14 cellular contexts compared by ENCODE assay signal in genomic region chr11:102534261-102534872, GRCh38. TPM values are rescaled to one million over a fixed set of nuclear protein-coding genes. Genes with fewer than 3 reads are reported as not detected.
DNase-seq lines count a peak whose midpoint lies in the region; TF ChIP-seq lines count a peak whose summit lies in the region.
"Had no signal": no experiment of that assay in that cellular context is flagged by ENCODE, and none has a peak within 500 bp of the region (broad histone marks: within the 10 kb centered on the region; RNA-seq: fewer than 3 reads in every experiment).

No MANE protein-coding gene starts in this region.

- in situ Hi-C loops in brain microvascular endothelial cell (cut with HindIII; ENCODE audit: low pct_ligation_motif_present, low sequenced_read_pairs) = no loop called here

- TF ChIP-seq CTCF in GM12872 (IDR thresholded peaks at IDR 0.05; ENCODE audit: insufficient read depth, low read depth, low read length) (peak; percentile 45; the same call in 2 of the 3 replicates), brain microvascular endothelial cell (IDR thresholded peaks at IDR 0.05; ENCODE audit: low read depth, low read length, missing control alignments) (peak; percentile 37), osteocyte (IDR thresholded peaks at IDR 0.05) (peak; percentile 16), prostate gland (IDR thresholded peaks at IDR 0.05) (no peak)

- H3K36me3 Mint-ChIP-seq in osteocyte (ENCODE audit: unreplicated experiment) = no peaks in the 10 kb centered on the region
- H3K36me3 Mint-ChIP-seq: activated CD4-positive, alpha-beta memory T cell treated with anti-CD3 and anti-CD28 coated beads for 36 hours; stimulated activated effector memory CD8-positive, alpha-beta T cell treated with anti-CD3 and anti-CD28 coated beads, Interleukin-12 subunit alpha, Interleukin-12 subunit beta, amount 100 ng/mL, for 72 hours had no signal

- no peaks in the 10 kb centered on the region for H3K9me3 ChIP-seq in prostate gland
- H3K9me3 ChIP-seq: gastroesophageal sphincter, left lung had no signal

- H3K27me3 Mint-ChIP-seq in osteocyte (ENCODE audit: unreplicated experiment) = peaks cover 27% of the 10 kb centered on the region
- H3K27me3 Mint-ChIP-seq: dendritic cell treated with granulocyte-macrophage colony-stimulating factor and Interleukin-4, amounts not matched to agents 40 ng/mL and 50 ng/mL, for 4 days had no signal

- H3K4me1 ChIP-seq in prostate gland (replicated peaks) = no peaks in the 10 kb centered on the region
- H3K4me1 ChIP-seq: gastroesophageal sphincter, left lung had no signal

- no peaks in the 10 kb centered on the region for H3K27me3 ChIP-seq in brain microvascular endothelial cell (replicated peaks)
- H3K27me3 ChIP-seq in prostate gland (replicated peaks; ENCODE audit: insufficient read depth) = peaks cover 2% of the 10 kb centered on the region
- H3K27me3 ChIP-seq: left lung had no signal

- H3K36me3 ChIP-seq in brain microvascular endothelial cell (replicated peaks) (no peaks in the 10 kb centered on the region), prostate gland (no peaks in the 10 kb centered on the region)
- H3K36me3 ChIP-seq: gastroesophageal sphincter, left lung had no signal

- WGBS in prostate gland = 77% methylated on average over 6 of the region's 6 CpGs

- TF ChIP-seq POLR2A in prostate gland (IDR thresholded peaks at IDR 0.05) = no peak

- H3K4me1 Mint-ChIP-seq in osteocyte (ENCODE audit: unreplicated experiment) = no peaks in the 10 kb centered on the region
- H3K4me1 Mint-ChIP-seq: stimulated activated effector memory CD8-positive, alpha-beta T cell treated with anti-CD3 and anti-CD28 coated beads, Interleukin-12 subunit alpha, Interleukin-12 subunit beta, amount 100 ng/mL, for 72 hours had no signal

- H3K4me3 Mint-ChIP-seq in osteocyte (ENCODE audit: unreplicated experiment) = no peak overlapping the region
- H3K4me3 Mint-ChIP-seq: activated CD4-positive, alpha-beta memory T cell treated with anti-CD3 and anti-CD28 coated beads for 36 hours; dendritic cell treated with granulocyte-macrophage colony-stimulating factor and Interleukin-4, amounts not matched to agents 40 ng/mL and 50 ng/mL, for 4 days; stimulated activated effector memory CD8-positive, alpha-beta T cell treated with anti-CD3 and anti-CD28 coated beads, Interleukin-12 subunit alpha, Interleukin-12 subunit beta, amount 100 ng/mL, for 72 hours had no signal

- H3K4me3 ChIP-seq in brain microvascular endothelial cell (ENCODE audit: low read depth, low read length) (no peak overlapping the region), prostate gland (no peak overlapping the region)
- H3K4me3 ChIP-seq: gastroesophageal sphincter, left lung had no signal

- DNase-seq in HuH-7 (ENCODE audit: low spot score) (peak; percentile 14), brain microvascular endothelial cell (no peak), osteocyte (ENCODE audit: extremely low spot score, unreplicated experiment) (no peak), prostate gland (ENCODE audit: low spot score) (no peak), NCI-H510A treated with DMSO at 0.1 percent for 48 hours (lab: John Stamatoyannopoulos, UW) (no peak)
- no peak for DNase-seq in activated T-cell treated with anti-CD3 and anti-CD28 coated beads, Interleukin-2, amount 50 U/mL, for 48 hours
- DNase-seq: activated CD4-positive, alpha-beta memory T cell treated with anti-CD3 and anti-CD28 coated beads for 36 hours; activated naive CD4-positive, alpha-beta T cell treated with anti-CD3 and anti-CD28 coated beads, Interleukin-2, amount 50 U/mL, for 16 hours; left lung; NCI-H2171 treated with DMSO at 0.1 percent for 48 hours had no signal

- no peak overlapping the region for H3K27ac Mint-ChIP-seq in osteocyte (ENCODE audit: unreplicated experiment)
- H3K27ac Mint-ChIP-seq: activated CD4-positive, alpha-beta memory T cell treated with anti-CD3 and anti-CD28 coated beads for 36 hours; dendritic cell treated with granulocyte-macrophage colony-stimulating factor and Interleukin-4, amounts not matched to agents 40 ng/mL and 50 ng/mL, for 4 days; stimulated activated effector memory CD8-positive, alpha-beta T cell treated with anti-CD3 and anti-CD28 coated beads, Interleukin-12 subunit alpha, Interleukin-12 subunit beta, amount 100 ng/mL, for 72 hours had no signal

- intact Hi-C loops in prostate gland (cut with DNase I) = no loop called here

- no peaks in the 10 kb centered on the region for H3K9me3 Mint-ChIP-seq in osteocyte (ENCODE audit: unreplicated experiment)
- H3K9me3 Mint-ChIP-seq: activated CD4-positive, alpha-beta memory T cell treated with anti-CD3 and anti-CD28 coated beads for 36 hours; dendritic cell treated with granulocyte-macrophage colony-stimulating factor and Interleukin-4, amounts not matched to agents 40 ng/mL and 50 ng/mL, for 4 days; stimulated activated effector memory CD8-positive, alpha-beta T cell treated with anti-CD3 and anti-CD28 coated beads, Interleukin-12 subunit alpha, Interleukin-12 subunit beta, amount 100 ng/mL, for 72 hours had no signal

- H3K27ac ChIP-seq in brain microvascular endothelial cell (no peak overlapping the region), prostate gland (no peak overlapping the region)
- H3K27ac ChIP-seq: gastroesophageal sphincter, left lung had no signal

RNA-seq across cellular contexts. Expression of gene MMP7, which starts 3.8 kb away (rescaled TPM):
- total RNA-seq in osteocyte (not detected in 2 replicates), prostate gland (100 to 1,000 TPM; 115 to 171 TPM)
- total RNA-seq: activated CD4-positive, alpha-beta memory T cell treated with anti-CD3 and anti-CD28 coated beads for 36 hours had no signal

Comparison
In these comparisons a context has a peak if more than half of its experiments do, and no peak if none do; other contexts are left out.
1. CTCF ChIP-seq: peak in GM12872 (single experiment), brain microvascular endothelial cell (single experiment) and osteocyte (single experiment); none in prostate gland (0 of 4).
2. RNA of gene MMP7, which starts 3.8 kb away (total RNA-seq): 115 to 171 TPM in prostate gland; not detected in osteocyte; every median in the first group is over 100 times any median in the second.